ENCODE assay signal across 13 cellular contexts in the genomic region with DNA sequence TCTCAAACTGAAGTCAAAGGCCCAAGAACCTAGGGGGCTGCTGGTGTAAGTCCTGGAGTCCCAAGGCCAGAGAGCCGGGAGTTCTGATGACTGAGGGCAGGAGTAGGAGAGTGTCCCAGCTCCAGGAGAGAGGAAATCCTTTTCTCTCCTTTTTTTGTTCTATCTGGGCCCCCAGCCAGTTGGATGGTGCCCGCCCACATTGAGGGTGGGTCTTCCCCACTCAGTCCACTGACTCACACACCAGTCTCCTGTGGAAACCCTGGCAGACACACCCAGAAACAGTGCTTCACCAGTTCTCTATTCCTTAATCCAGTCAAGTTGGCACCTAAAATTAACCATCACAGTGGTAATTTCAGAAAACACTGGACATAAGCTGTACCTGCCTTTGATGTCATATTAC. TPM values are rescaled to one million over a fixed set of nuclear protein-coding genes. Genes with fewer than 3 reads are reported as not detected.
A peak's percentile ranks its signal among the peaks of the same experiment; 100 is the strongest.
DNase-seq lines count a peak whose midpoint lies in the region; ATAC-seq, FAIRE-seq and TF ChIP-seq lines count a peak whose summit lies in the region.
"Had no signal": no experiment of that assay in that cellular context is flagged by ENCODE, and none has a peak within 500 bp of the region (broad histone marks: within the 10 kb centered on the region; RNA-seq: fewer than 3 reads in every experiment).

No MANE protein-coding gene starts in this region.

- H3K4me3 ChIP-seq in bronchial epithelial cell (ENCODE audit: low read depth, low read length), result no peak overlapping the region
- H3K4me3 ChIP-seq in left ventricle myocardium inferior, result no peak overlapping the region

- peak overlapping the region; percentile 34 for H3K27ac Mint-ChIP-seq in stimulated activated effector memory CD8-positive, alpha-beta T cell treated with anti-CD3 and anti-CD28 coated beads, Interleukin-12 subunit alpha, Interleukin-12 subunit beta, amount 100 ng/mL, for 72 hours

- DNase-seq in HK-2 (ENCODE audit: unreplicated experiment), result peak; percentile 30
- peak; percentile 70 for DNase-seq in bronchial epithelial cell (ENCODE audit: low read depth)
- DNase-seq in left ventricle myocardium inferior, result peak; percentile 34
- DNase-seq in stimulated activated effector memory CD8-positive, alpha-beta T cell treated with anti-CD3 and anti-CD28 coated beads, Interleukin-12 subunit alpha, Interleukin-12 subunit beta, amount 100 ng/mL, for 72 hours (ENCODE audit: low spot score in 2 of 2), result no peak
- no peak for DNase-seq in RKO (ENCODE audit: low spot score)
- no peak for DNase-seq in RCC 7860 (ENCODE audit: low spot score)
- DNase-seq in iPS-NIHi7 (ENCODE audit: extremely low spot score), result no peak
- no peak for DNase-seq in G401 (ENCODE audit: low spot score)
- DNase-seq: activated CD8-positive, alpha-beta memory T cell treated with anti-CD3 and anti-CD28 coated beads, Interleukin-2, amount 50 U/mL, for 4 hours; caudate nucleus; NCI-H1694; stimulated activated CD4-positive, alpha-beta T cell treated with anti-CD3 and anti-CD28 coated beads, Interleukin-2, amount 100 ng/mL, for 24 hours had no signal

- intact Hi-C loops in left ventricle myocardium inferior (cut with micrococcal nuclease), result no loop called here

- no peak for TF ChIP-seq CTCF in bronchial epithelial cell (IDR thresholded peaks at IDR 0.05; ENCODE audit: insufficient read depth, low read length, severe bottlenecking)
- no peak for TF ChIP-seq CTCF in left ventricle myocardium inferior (IDR thresholded peaks at IDR 0.05; ENCODE audit: borderline replicate concordance)

- no peak overlapping the region for H3K4me3 Mint-ChIP-seq in stimulated activated effector memory CD8-positive, alpha-beta T cell treated with anti-CD3 and anti-CD28 coated beads, Interleukin-12 subunit alpha, Interleukin-12 subunit beta, amount 100 ng/mL, for 72 hours

- in situ Hi-C loops in G401 (cut with HindIII; ENCODE audit: low sequenced_read_pairs), result no loop called here

- peaks cover under 1% of the 10 kb centered on the region for H3K36me3 Mint-ChIP-seq in stimulated activated effector memory CD8-positive, alpha-beta T cell treated with anti-CD3 and anti-CD28 coated beads, Interleukin-12 subunit alpha, Interleukin-12 subunit beta, amount 100 ng/mL, for 72 hours

- H3K36me3 ChIP-seq in bronchial epithelial cell (ENCODE audit: control insufficient read depth, insufficient read depth, low read length) (no peaks in the 10 kb centered on the region), left ventricle myocardium inferior (peaks cover 4% of the 10 kb centered on the region)

- no peak overlapping the region for H3K27ac ChIP-seq in left ventricle myocardium inferior (replicated peaks)

- peaks cover 13% of the 10 kb centered on the region for H3K4me1 Mint-ChIP-seq in stimulated activated effector memory CD8-positive, alpha-beta T cell treated with anti-CD3 and anti-CD28 coated beads, Interleukin-12 subunit alpha, Interleukin-12 subunit beta, amount 100 ng/mL, for 72 hours

- ATAC-seq in stimulated activated effector memory CD8-positive, alpha-beta T cell treated with anti-CD3 and anti-CD28 coated beads, Interleukin-12 subunit alpha, Interleukin-12 subunit beta, amount 100 ng/mL, for 72 hours, result no peak

- peak; percentile 68 for FAIRE-seq in bronchial epithelial cell (lab: Jason Lieb, UNC)
- no peak for FAIRE-seq in RCC 7860 (lab: Jason Lieb, UNC)
- FAIRE-seq: HTR-8/SVneo had no signal

- H3K27me3 ChIP-seq in bronchial epithelial cell (ENCODE audit: control insufficient read depth, insufficient read depth, low read length), result no peaks in the 10 kb centered on the region
- H3K27me3 ChIP-seq in left ventricle myocardium inferior (ENCODE audit: low read depth), result no peaks in the 10 kb centered on the region

- H3K4me1 ChIP-seq in left ventricle myocardium inferior, result peaks cover 16% of the 10 kb centered on the region

- H3K9me3 Mint-ChIP-seq in stimulated activated effector memory CD8-positive, alpha-beta T cell treated with anti-CD3 and anti-CD28 coated beads, Interleukin-12 subunit alpha, Interleukin-12 subunit beta, amount 100 ng/mL, for 72 hours, result no peaks in the 10 kb centered on the region

- no peaks in the 10 kb centered on the region for H3K9me3 ChIP-seq in left ventricle myocardium inferior (replicated peaks)

RNA-seq across cellular contexts. Expression of gene WDR26, which starts 12.7 kb away (rescaled TPM):
- total RNA-seq in bronchial epithelial cell (34.5 and 58.8 TPM in 2 replicates), left ventricle myocardium inferior (60.7 TPM)
- 30.5 and 43.8 TPM in 2 replicates for total RNA-seq in G401 (2014; rRNA removed; shearing (Covaris generic))

Comparison
In these comparisons a context has a peak if more than half of its experiments do, and no peak if none do; other contexts are left out.
1. DNase-seq: peak in HK-2 (single experiment), bronchial epithelial cell (single experiment) and left ventricle myocardium inferior (single experiment); none in stimulated activated effector memory CD8-positive, alpha-beta T cell treated with anti-CD3 and anti-CD28 coated beads, Interleukin-12 subunit alpha, Interleukin-12 subunit beta, amount 100 ng/mL, for 72 hours (0 of 2), RKO (single experiment), RCC 7860 (single experiment), iPS-NIHi7 (single experiment) and G401 (single experiment).